9 cellular contexts compared by ENCODE assay signal in genomic region chr6:43708857-43709653, GRCh38. TPM values are rescaled to one million over a fixed set of nuclear protein-coding genes. Genes with fewer than 3 reads are reported as not detected.
DNase-seq lines count a peak whose midpoint lies in the region; ATAC-seq and TF ChIP-seq lines count a peak whose summit lies in the region.
"Had no signal": no experiment of that assay in that cellular context is flagged by ENCODE, and none has a peak within 500 bp of the region (broad histone marks: within the 10 kb centered on the region; RNA-seq: fewer than 3 reads in every experiment).

No MANE protein-coding gene starts in this region.

- H3K9ac ChIP-seq in SK-N-MC (ENCODE audit: insufficient read length) (no peak overlapping the region), skeletal muscle satellite cell (ENCODE audit: low read depth, low read length) (no peak overlapping the region)

- H3K27ac ChIP-seq in SK-N-MC: peak overlapping the region; percentile 62; the same call in 1 of the 2 replicates
- H3K27ac ChIP-seq in coronary artery: peak overlapping the region in 1 of 2 donors; percentile 71

- H3K9me3 ChIP-seq in SK-N-MC (ENCODE audit: low read depth, low read length) (no peaks in the 10 kb centered on the region), skeletal muscle satellite cell (replicated peaks; ENCODE audit: low read length) (no peaks in the 10 kb centered on the region)

- no peak overlapping the region for H3K4me3 ChIP-seq in SK-N-MC
- H3K4me3 ChIP-seq in foreskin fibroblast (ENCODE audit: low read depth in 1 of 2, low read length in 2 of 2): no peak overlapping the region
- no peak overlapping the region for H3K4me3 ChIP-seq in skeletal muscle satellite cell (ENCODE audit: low read length)
- no peak overlapping the region for H3K4me3 ChIP-seq in coronary artery

- peak; percentile 89 for DNase-seq in GM03348 (ENCODE audit: low spot score)
- DNase-seq in SK-N-MC (ENCODE audit: low read depth, low spot score): no peak
- DNase-seq in foreskin fibroblast: peak; percentile 71 to 82
- no peak for DNase-seq in NCI-H146 (lab: John Stamatoyannopoulos, UW)
- no peak for DNase-seq in coronary artery (ENCODE audit: low spot score)
- DNase-seq: effector CD4-positive, alpha-beta T cell had no signal

- no peak for ATAC-seq in HG02870 (IDR thresholded peaks at IDR 0.05; ENCODE audit: unreplicated experiment)
- ATAC-seq in HG02759 (IDR thresholded peaks at IDR 0.05; ENCODE audit: unreplicated experiment): no peak

- peaks cover 38% of the 10 kb centered on the region for H3K27me3 ChIP-seq in skeletal muscle satellite cell (ENCODE audit: control insufficient read depth, insufficient read depth, low read length)

- H3K4me2 ChIP-seq in skeletal muscle satellite cell (ENCODE audit: low read length): peak overlapping the region; percentile 7

- H3K4me1 ChIP-seq in skeletal muscle satellite cell (ENCODE audit: control insufficient read depth, insufficient read depth, low read length): peaks cover 18% of the 10 kb centered on the region

- no peak for TF ChIP-seq CTCF in foreskin fibroblast (IDR thresholded peaks at IDR 0.05; ENCODE audit: low read depth, low read length)
- no peak for TF ChIP-seq CTCF in coronary artery (IDR thresholded peaks at IDR 0.05)

- H3K36me3 ChIP-seq in SK-N-MC (ENCODE audit: insufficient read depth, low read length) (no peaks in the 10 kb centered on the region), skeletal muscle satellite cell (ENCODE audit: insufficient read depth, low read length) (no peaks in the 10 kb centered on the region)

RNA-seq across cellular contexts. Expression of gene MRPS18A, which starts 21.5 kb away (rescaled TPM):
- total RNA-seq in skeletal muscle satellite cell (2012; rRNA removed): 33.0 and 39.1 TPM in 2 replicates

Comparison
In these comparisons a context has a peak if more than half of its experiments do, and no peak if none do; other contexts are left out.
1. DNase-seq: peak in GM03348 (single experiment) and foreskin fibroblast (2 of 2); none in SK-N-MC (single experiment), NCI-H146 (single experiment) and coronary artery (single experiment).